Comparison of ENCODE assay signal across 12 cellular contexts in genomic region chr14:100898935-100899840, GRCh38. TPM values are rescaled to one million over a fixed set of nuclear protein-coding genes. Genes with fewer than 3 reads are reported as not detected.
DNase-seq lines count a peak whose midpoint lies in the region; ATAC-seq and TF ChIP-seq lines count a peak whose summit lies in the region.
"Had no signal": no experiment of that assay in that cellular context is flagged by ENCODE, and none has a peak within 500 bp of the region (broad histone marks: within the 10 kb centered on the region; RNA-seq: fewer than 3 reads in every experiment).

No MANE protein-coding gene starts in this region.

- CTCF ChIA-PET in T-cell (lab: Charles Lee): no interaction called here

- no peak for ATAC-seq in omental fat pad (ENCODE audit: low FRiP score)
- ATAC-seq in natural killer cell treated with Interleukin-12 subunit alpha and Interleukin-12 subunit beta and Interleukin-15 and Interleukin-18, amount 100 ng/mL, for 72 hours: no peak
- ATAC-seq in T-cell (replicated peaks in 1 of 4): no peak
- no peak for ATAC-seq in HG02642 (IDR thresholded peaks at IDR 0.05; ENCODE audit: poor library complexity, unreplicated experiment)

- peak; percentile 0 for DNase-seq in Daoy (ENCODE audit: low read depth)
- DNase-seq in NCI-H69 (lab: John Stamatoyannopoulos, UW): peak; percentile 60
- DNase-seq in cardiac septum (ENCODE audit: low spot score): peak; percentile 56
- DNase-seq in omental fat pad (ENCODE audit: low spot score): peak; percentile 15
- DNase-seq in natural killer cell treated with Interleukin-12 subunit alpha and Interleukin-12 subunit beta and Interleukin-15 and Interleukin-18, amount 100 ng/mL, for 72 hours (ENCODE audit: low spot score): no peak
- no peak for DNase-seq in activated gamma-delta T cell (lab: John Stamatoyannopoulos, UW)
- no peak for DNase-seq in T-cell
- DNase-seq: activated T-cell treated with anti-CD3 and anti-CD28 coated beads, Interleukin-2, amount 50 U/mL, for 1 hour; transverse colon had no signal

- intact Hi-C loops in cardiac septum (cut with DNase I): no loop called here

- peaks cover 37 to 39% of the 10 kb centered on the region in 2 donors for H3K27me3 Mint-ChIP-seq in natural killer cell treated with Interleukin-12 subunit alpha and Interleukin-12 subunit beta and Interleukin-15 and Interleukin-18, amount 100 ng/mL, for 72 hours
- H3K27me3 Mint-ChIP-seq in T-cell: peaks cover 43 to 74% of the 10 kb centered on the region in 2 donors

- no peaks in the 10 kb centered on the region for H3K9me3 Mint-ChIP-seq in natural killer cell treated with Interleukin-12 subunit alpha and Interleukin-12 subunit beta and Interleukin-15 and Interleukin-18, amount 100 ng/mL, for 72 hours
- no peaks in the 10 kb centered on the region for H3K9me3 Mint-ChIP-seq in T-cell

- H3K4me3 Mint-ChIP-seq in natural killer cell treated with Interleukin-12 subunit alpha and Interleukin-12 subunit beta and Interleukin-15 and Interleukin-18, amount 100 ng/mL, for 72 hours: no peak overlapping the region
- H3K4me3 Mint-ChIP-seq in T-cell: no peak overlapping the region

- H3K36me3 Mint-ChIP-seq in natural killer cell treated with Interleukin-12 subunit alpha and Interleukin-12 subunit beta and Interleukin-15 and Interleukin-18, amount 100 ng/mL, for 72 hours: no peaks in the 10 kb centered on the region
- no peaks in the 10 kb centered on the region for H3K36me3 Mint-ChIP-seq in T-cell

- no peak for TF ChIP-seq CTCF in omental fat pad (IDR thresholded peaks at IDR 0.05)

- H3K27ac Mint-ChIP-seq in natural killer cell treated with Interleukin-12 subunit alpha and Interleukin-12 subunit beta and Interleukin-15 and Interleukin-18, amount 100 ng/mL, for 72 hours: no peak overlapping the region
- H3K27ac Mint-ChIP-seq in T-cell: no peak overlapping the region

- no peaks in the 10 kb centered on the region for H3K4me1 Mint-ChIP-seq in natural killer cell treated with Interleukin-12 subunit alpha and Interleukin-12 subunit beta and Interleukin-15 and Interleukin-18, amount 100 ng/mL, for 72 hours (ENCODE audit: low read depth in 2 of 2)
- no peaks in the 10 kb centered on the region for H3K4me1 Mint-ChIP-seq in T-cell

- POLR2A ChIA-PET in T-cell (lab: Charles Lee): no interaction called here

RNA-seq across cellular contexts. Expression of gene RTL1, which starts 4.3 kb away (rescaled TPM):
- not detected in 2 replicates for total RNA-seq in Daoy (2014; rRNA removed; shearing (Covaris generic))
- total RNA-seq in cardiac septum (not detected), omental fat pad (not detected), T-cell (not detected)
- total RNA-seq in natural killer cell treated with Interleukin-12 subunit alpha and Interleukin-12 subunit beta and Interleukin-15 and Interleukin-18, amount 100 ng/mL, for 72 hours: not detected
- total RNA-seq: bronchial epithelial cell, renal cortical epithelial cell, transverse colon had no signal

Comparison
In these comparisons a context has a peak if more than half of its experiments do, and no peak if none do; other contexts are left out.
1. DNase-seq: peak in Daoy (single experiment), NCI-H69 (single experiment), cardiac septum (single experiment) and omental fat pad (single experiment); none in natural killer cell treated with Interleukin-12 subunit alpha and Interleukin-12 subunit beta and Interleukin-15 and Interleukin-18, amount 100 ng/mL, for 72 hours (single experiment), activated gamma-delta T cell (single experiment) and T-cell (0 of 34).